In genomic region chr2:168278424-168278888, GRCh38 we compare ENCODE assay signal across 12 cellular contexts. TPM values are rescaled to one million over a fixed set of nuclear protein-coding genes. Genes with fewer than 3 reads are reported as not detected.
DNase-seq lines count a peak whose midpoint lies in the region; ATAC-seq and TF ChIP-seq lines count a peak whose summit lies in the region.
"Had no signal": no experiment of that assay in that cellular context is flagged by ENCODE, and none has a peak within 500 bp of the region (broad histone marks: within the 10 kb centered on the region; RNA-seq: fewer than 3 reads in every experiment).

No MANE protein-coding gene starts in this region.

- H3K27me3 ChIP-seq in mammary epithelial cell (ENCODE audit: insufficient read depth, low read length) = no peaks in the 10 kb centered on the region

- H3K4me2 ChIP-seq in mammary epithelial cell (ENCODE audit: insufficient read depth, low read depth, low read length) = no peak overlapping the region

- no peaks in the 10 kb centered on the region for H3K9me3 Mint-ChIP-seq in activated CD4-positive, alpha-beta memory T cell treated with anti-CD3 and anti-CD28 coated beads, Interleukin-2, amount 10 ng/mL, durations not matched to agents 7 days and 5 days
- H3K9me3 Mint-ChIP-seq: nephron had no signal

- dilution Hi-C loops in mammary epithelial cell (cut with HindIII; ENCODE audit: low sequenced_read_pairs) = no loop called here

- H4K20me1 ChIP-seq in mammary epithelial cell (ENCODE audit: insufficient read depth, low read length) = no peaks in the 10 kb centered on the region

- no peaks in the 10 kb centered on the region for H3K4me1 ChIP-seq in mammary epithelial cell (ENCODE audit: insufficient read depth, low read length)

- H3K27ac Mint-ChIP-seq in activated CD4-positive, alpha-beta memory T cell treated with anti-CD3 and anti-CD28 coated beads, Interleukin-2, amount 10 ng/mL, durations not matched to agents 7 days and 5 days = no peak overlapping the region
- H3K27ac Mint-ChIP-seq: nephron had no signal

- no TSS peak for BruUV-seq in mammary epithelial cell (replicated peaks; lab: Mats Ljungman, UMichigan)

- DNase-seq in ELF-1 (ENCODE audit: low read depth, low spot score) = peak; percentile 41
- peak; percentile 49 for DNase-seq in NCI-H146 (lab: John Stamatoyannopoulos, UW)
- peak; percentile 88 for DNase-seq in mammary epithelial cell
- DNase-seq in non-pigmented ciliary epithelial cell (ENCODE audit: low read depth) = peak; percentile 52
- no peak for DNase-seq in activated CD4-positive, alpha-beta memory T cell treated with anti-CD3 and anti-CD28 coated beads, Interleukin-2, amount 10 ng/mL, durations not matched to agents 7 days and 5 days
- DNase-seq in GM19238 (ENCODE audit: insufficient read length, low spot score) = no peak
- DNase-seq in RKO (ENCODE audit: low spot score) = no peak
- DNase-seq: activated T-cell treated with anti-CD3 and anti-CD28 coated beads, Interleukin-2, amount 50 U/mL, for 48 hours; NCI-H2107; stimulated activated CD4-positive, alpha-beta T cell treated with anti-CD3 and anti-CD28 coated beads, Interleukin-1b, Interleukin-23, amount 100 ng/mL, for 48 hours had no signal

- CTCF ChIA-PET in mammary epithelial cell (lab: Charles Lee; ENCODE audit: low non-redundant PET) = no interaction called here
- CTCF ChIA-PET in activated CD4-positive, alpha-beta memory T cell treated with anti-CD3 and anti-CD28 coated beads, Interleukin-2, amount 10 ng/mL, durations not matched to agents 7 days and 5 days (lab: Charles Lee) = no interaction called here

- no peaks in the 10 kb centered on the region for H3K36me3 ChIP-seq in mammary epithelial cell (ENCODE audit: insufficient read depth, low read length)

- H3K4me3 ChIP-seq in mammary epithelial cell (replicated peaks in 1 of 3; ENCODE audit: insufficient read depth in 1 of 3, low read depth in 2 of 3, low read length in 3 of 3) = no peak overlapping the region

- in situ Hi-C loops in mammary epithelial cell (cut with MboI; ENCODE audit: low sequenced_read_pairs in 2 of 2) = no loop called here

- H2AFZ ChIP-seq in mammary epithelial cell (ENCODE audit: low read depth, low read length) = no peak overlapping the region

- intact Hi-C loops in mammary epithelial cell (cut with micrococcal nuclease) = no loop called here

- no peak overlapping the region for H3K9ac ChIP-seq in mammary epithelial cell (ENCODE audit: insufficient read depth, low read length)

- no peaks in the 10 kb centered on the region for H3K36me3 Mint-ChIP-seq in activated CD4-positive, alpha-beta memory T cell treated with anti-CD3 and anti-CD28 coated beads, Interleukin-2, amount 10 ng/mL, durations not matched to agents 7 days and 5 days (ENCODE audit: low read depth)

- no peak for ATAC-seq in GM19395 (IDR thresholded peaks at IDR 0.05; ENCODE audit: unreplicated experiment)

- TF ChIP-seq CTCF in mammary epithelial cell (conservative IDR thresholded peaks at IDR 0.05 in 1 of 2, IDR thresholded peaks at IDR 0.05 in 1 of 2; ENCODE audit: extremely low read depth in 1 of 2, insufficient read depth in 1 of 2, low read depth in 1 of 2, low read length in 2 of 2) = no peak

- H3K4me3 Mint-ChIP-seq in activated CD4-positive, alpha-beta memory T cell treated with anti-CD3 and anti-CD28 coated beads, Interleukin-2, amount 10 ng/mL, durations not matched to agents 7 days and 5 days = no peak overlapping the region
- H3K4me3 Mint-ChIP-seq: nephron had no signal

- H3K27me3 Mint-ChIP-seq in activated CD4-positive, alpha-beta memory T cell treated with anti-CD3 and anti-CD28 coated beads, Interleukin-2, amount 10 ng/mL, durations not matched to agents 7 days and 5 days = peaks cover 4% of the 10 kb centered on the region

- POLR2A ChIA-PET in activated CD4-positive, alpha-beta memory T cell treated with anti-CD3 and anti-CD28 coated beads, Interleukin-2, amount 10 ng/mL, durations not matched to agents 7 days and 5 days (lab: Charles Lee) = no interaction called here

- H3K79me2 ChIP-seq in mammary epithelial cell (ENCODE audit: insufficient read depth, low read length) = no peaks in the 10 kb centered on the region

- no peaks in the 10 kb centered on the region for H3K9me3 ChIP-seq in mammary epithelial cell (replicated peaks; ENCODE audit: insufficient read depth, low read length)

- WGBS in mammary epithelial cell (ENCODE audit: low coverage, missing lambda C conversion rate) = 71% methylated on average over 5 of the region's 5 CpGs

- no peaks in the 10 kb centered on the region for H3K4me1 Mint-ChIP-seq in activated CD4-positive, alpha-beta memory T cell treated with anti-CD3 and anti-CD28 coated beads, Interleukin-2, amount 10 ng/mL, durations not matched to agents 7 days and 5 days
- H3K4me1 Mint-ChIP-seq: nephron had no signal

- no peak overlapping the region for H3K27ac ChIP-seq in mammary epithelial cell (ENCODE audit: insufficient read depth, low read depth, low read length)

RNA-seq across cellular contexts. Expression of gene STK39, which starts 31.1 kb away (rescaled TPM):
- 10 to 100 TPM; 24.8 to 33.7 TPM for total RNA-seq in mammary epithelial cell
- 15.9 TPM for polyA plus RNA-seq in mammary epithelial cell
- polyA minus RNA-seq in mammary epithelial cell = 8.4 TPM
- 10 to 100 TPM; 43.0 to 45.5 TPM for total RNA-seq in activated CD4-positive, alpha-beta memory T cell treated with anti-CD3 and anti-CD28 coated beads, Interleukin-2, amount 10 ng/mL, durations not matched to agents 7 days and 5 days

Comparison
In these comparisons a context has a peak if more than half of its experiments do, and no peak if none do; other contexts are left out.
1. DNase-seq: peak in ELF-1 (single experiment), NCI-H146 (single experiment), mammary epithelial cell (single experiment) and non-pigmented ciliary epithelial cell (single experiment); none in activated CD4-positive, alpha-beta memory T cell treated with anti-CD3 and anti-CD28 coated beads, Interleukin-2, amount 10 ng/mL, durations not matched to agents 7 days and 5 days (single experiment), GM19238 (single experiment) and RKO (single experiment).